ENCODE assay signal across 1 cellular context in genomic region chr9:100443781-100444768, GRCh38.
TF ChIP-seq lines count a peak whose summit lies in the region.

No MANE protein-coding gene starts in this region.

TF ChIP-seq in H1, 55 proteins besides CTCF, POLR2A, EP300 and RAD21:
- 0 out of 2 replicates have a peak, but pooled peaks have one; percentile 38 for TF ChIP-seq CEBPB (IDR thresholded peaks at IDR 0.05; ENCODE audit: low read depth, low read length)
- no peak for TF ChIP-seq GABPA (IDR thresholded peaks at IDR 0.05; ENCODE audit: borderline replicate concordance, insufficient read depth, low read length)
